Comparison of ENCODE assay signal across 1 cellular context in the genomic region with DNA sequence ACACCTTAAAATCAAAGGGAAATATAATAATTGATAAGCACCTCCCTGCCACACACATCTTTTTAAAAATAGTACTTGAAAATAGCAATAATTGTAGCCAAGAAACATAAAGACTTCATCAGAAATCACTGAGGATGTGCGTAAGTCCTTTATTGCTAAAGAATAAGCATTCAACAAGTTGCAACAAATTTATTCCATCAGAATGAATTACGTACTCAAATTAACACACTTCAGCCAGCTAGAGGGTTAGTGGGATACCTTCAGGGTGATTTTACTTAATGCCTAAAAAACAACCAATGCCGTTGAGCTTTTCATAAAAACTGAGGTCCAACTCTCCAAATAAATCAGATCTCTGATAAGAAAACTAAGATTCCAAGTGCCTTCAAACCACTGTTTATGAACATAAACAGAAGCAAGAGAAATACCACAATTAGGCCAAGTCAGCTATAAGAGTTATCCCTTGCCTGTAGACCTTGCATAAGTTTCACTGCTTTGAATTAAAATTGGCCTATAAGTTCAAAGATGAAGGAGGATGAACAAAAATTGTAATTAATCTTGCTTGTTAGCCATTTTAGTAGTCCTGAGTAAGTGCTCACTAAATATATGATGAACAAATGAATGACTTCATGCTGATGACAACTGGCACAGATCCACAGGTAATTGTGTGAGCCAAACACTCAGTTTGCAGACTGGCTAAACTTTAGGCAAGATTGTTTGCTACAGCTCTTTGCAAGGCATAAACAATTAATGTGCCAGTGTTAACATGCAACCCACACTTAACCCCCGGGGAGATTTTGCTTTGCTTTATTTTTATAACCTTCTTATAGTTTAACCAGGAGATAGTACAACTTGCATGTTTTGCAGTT.
TF ChIP-seq lines count a peak whose summit lies in the region.

No MANE protein-coding gene starts in this region.

TF ChIP-seq in GM23338, 12 proteins besides CTCF, POLR2A, EP300 and RAD21 (continued from another document):
- TF ChIP-seq ZNF462 (CRISPR knock-in tag; IDR thresholded peaks at IDR 0.05) (no peak), STAT1 (IDR thresholded peaks at IDR 0.05; ENCODE audit: unreplicated experiment) (no peak), CREB1 (CRISPR knock-in tag; IDR thresholded peaks at IDR 0.05; ENCODE audit: low read depth) (no peak), EZH2 (IDR thresholded peaks at IDR 0.05; ENCODE audit: low read depth, unreplicated experiment) (no peak)
